ENCODE assay signal across 8 cellular contexts in genomic region chr2:195575879-195576391, GRCh38.
DNase-seq lines count a peak whose midpoint lies in the region; ATAC-seq, FAIRE-seq and TF ChIP-seq lines count a peak whose summit lies in the region.

No MANE protein-coding gene starts in this region.

- peaks cover 74% of the 10 kb centered on the region for H3K4me1 Mint-ChIP-seq in activated T-cell treated with anti-CD3 and anti-CD28 coated beads, Interleukin-2, amount 50 U/mL, for 24 hours (ENCODE audit: low read depth)

- peak overlapping the region; percentile 91 for H3K27ac Mint-ChIP-seq in activated T-cell treated with anti-CD3 and anti-CD28 coated beads, Interleukin-2, amount 50 U/mL, for 24 hours

- no peaks in the 10 kb centered on the region for H3K79me2 ChIP-seq in GM23248 (ENCODE audit: insufficient read depth)

- in situ Hi-C loops in GM23248 (cut with MboI): no loop called here

- no peaks in the 10 kb centered on the region for H3K36me3 ChIP-seq in GM23248 (ENCODE audit: low read depth)
- H3K36me3 ChIP-seq in kidney (ENCODE audit: control insufficient read depth in 1 of 2, insufficient read depth in 2 of 2, low read length in 2 of 2): no peaks in the 10 kb centered on the region

- no peak for DNase-seq in activated T-cell treated with anti-CD3 and anti-CD28 coated beads, Interleukin-2, amount 50 U/mL, for 24 hours
- DNase-seq in activated T-cell treated with anti-CD3 and anti-CD28 coated beads for 4 hours (no peak), GM23248 (peak; percentile 89), Kasumi-1 (lab: John Stamatoyannopoulos, UW) (peak; percentile 59 to 77), amniotic epithelial cell (ENCODE audit: low read depth) (peak; percentile 80), kidney (no peak), C1 segment of cervical spinal cord (lab: John Stamatoyannopoulos, UW) (no peak)

- peak overlapping the region; percentile 75 for H3K4me2 ChIP-seq in GM23248 (ENCODE audit: unreplicated experiment)

- H3K9me3 ChIP-seq in GM23248 (ENCODE audit: low read depth) (no peaks in the 10 kb centered on the region), kidney (ENCODE audit: control insufficient read depth in 1 of 2, low read length in 2 of 2) (no peaks in the 10 kb centered on the region)

- H3K4me3 Mint-ChIP-seq in activated T-cell treated with anti-CD3 and anti-CD28 coated beads, Interleukin-2, amount 50 U/mL, for 24 hours: peak overlapping the region; percentile 56

- peak overlapping the region; percentile 44 for H2AFZ ChIP-seq in GM23248

- H3K27me3 Mint-ChIP-seq in activated T-cell treated with anti-CD3 and anti-CD28 coated beads, Interleukin-2, amount 50 U/mL, for 24 hours: no peaks in the 10 kb centered on the region

- no peaks in the 10 kb centered on the region for H3K27me3 ChIP-seq in GM23248 (replicated peaks; ENCODE audit: insufficient read depth)

- peaks cover 8% of the 10 kb centered on the region; the same call in 1 of the 2 replicates for H3F3A ChIP-seq in GM23248 (ENCODE audit: insufficient read depth)

- H3K9me3 Mint-ChIP-seq in activated T-cell treated with anti-CD3 and anti-CD28 coated beads, Interleukin-2, amount 50 U/mL, for 24 hours: peaks cover 3% of the 10 kb centered on the region

- H3K9me2 ChIP-seq in GM23248 (ENCODE audit: insufficient read depth): no peaks in the 10 kb centered on the region

- H3K27ac ChIP-seq in GM23248: peak overlapping the region; percentile 78
- H3K27ac ChIP-seq in kidney (ENCODE audit: low read depth in 2 of 2, low read length in 2 of 2): no peak overlapping the region

- no peaks in the 10 kb centered on the region for H4K20me1 ChIP-seq in GM23248 (ENCODE audit: insufficient read depth)

- peak; percentile 80 for FAIRE-seq in kidney (lab: Jason Lieb, UNC)

- peak overlapping the region; percentile 59 for H3K9ac ChIP-seq in GM23248
- no peak overlapping the region for H3K9ac ChIP-seq in kidney (ENCODE audit: low read length in 2 of 2)

- intact Hi-C loops in kidney (cut with DNase I): no loop called here

- no peaks in the 10 kb centered on the region for H3K36me3 Mint-ChIP-seq in activated T-cell treated with anti-CD3 and anti-CD28 coated beads, Interleukin-2, amount 50 U/mL, for 24 hours (ENCODE audit: low read depth)

- WGBS in GM23248 (ENCODE audit: low coverage in 1 of 2, low lambda C conversion rate in 2 of 2, missing lambda C conversion rate in 2 of 2), 2 experiments: 1 to 6% methylated on average over 4 of the region's 4 CpGs

- TF ChIP-seq CTCF in kidney (IDR thresholded peaks at IDR 0.05; ENCODE audit: borderline replicate concordance, extremely low read depth, insufficient read depth): peak; percentile 45

- peak overlapping the region; percentile 46 for H3K4me3 ChIP-seq in GM23248
- H3K4me3 ChIP-seq in kidney (ENCODE audit: low read length in 2 of 2): no peak overlapping the region

- peaks cover 31% of the 10 kb centered on the region for H3K4me1 ChIP-seq in GM23248 (ENCODE audit: insufficient read depth)
- no peaks in the 10 kb centered on the region for H3K4me1 ChIP-seq in kidney (ENCODE audit: control insufficient read depth in 1 of 2, insufficient read depth in 1 of 2, low read depth in 1 of 2, low read length in 2 of 2)

- ATAC-seq in HG02571 (IDR thresholded peaks at IDR 0.05; ENCODE audit: unreplicated experiment): no peak

Comparison
In these comparisons a context has a peak if more than half of its experiments do, and no peak if none do; other contexts are left out.
1. DNase-seq: peak in GM23248 (single experiment), Kasumi-1 (2 of 2) and amniotic epithelial cell (single experiment); none in activated T-cell treated with anti-CD3 and anti-CD28 coated beads, Interleukin-2, amount 50 U/mL, for 24 hours (single experiment), activated T-cell treated with anti-CD3 and anti-CD28 coated beads for 4 hours (single experiment), kidney (single experiment) and C1 segment of cervical spinal cord (0 of 14).